ENCODE assay signal across 20 cellular contexts in the genomic region with DNA sequence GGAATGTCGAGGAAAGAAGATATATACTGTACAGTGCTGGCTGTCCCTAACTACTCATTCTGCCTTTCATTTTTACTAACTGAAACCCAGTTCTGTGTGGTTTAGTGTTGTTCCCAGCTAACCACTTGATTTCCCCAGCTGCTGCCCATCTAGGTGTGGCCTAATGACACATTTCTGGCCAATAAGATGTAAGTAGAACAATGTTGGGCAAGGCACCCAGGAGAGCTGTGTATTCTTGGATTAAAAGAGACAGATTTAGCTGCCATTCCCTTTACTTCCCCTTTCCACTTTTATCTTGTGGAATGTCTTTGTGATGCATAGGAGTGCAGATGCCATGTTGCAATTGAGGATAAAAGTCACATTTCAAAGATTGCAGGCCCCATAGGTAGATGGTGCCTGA. TPM values are rescaled to one million over a fixed set of nuclear protein-coding genes. Genes with fewer than 3 reads are reported as not detected.
DNase-seq lines count a peak whose midpoint lies in the region; ATAC-seq and FAIRE-seq lines count a peak whose summit lies in the region.
"Had no signal": no experiment of that assay in that cellular context is flagged by ENCODE, and none has a peak within 500 bp of the region (broad histone marks: within the 10 kb centered on the region; RNA-seq: fewer than 3 reads in every experiment).

No MANE protein-coding gene starts in this region.

- ATAC-seq in GM19023 (IDR thresholded peaks at IDR 0.05; ENCODE audit: unreplicated experiment), result peak; percentile 80
- peak; percentile 79 for ATAC-seq in HG02798 (IDR thresholded peaks at IDR 0.05; ENCODE audit: poor library complexity, unreplicated experiment)
- no peak for ATAC-seq in effector memory CD8-positive, alpha-beta T cell (replicated peaks)
- ATAC-seq: left lung had no signal

- peaks cover 21% of the 10 kb centered on the region for H3K4me1 ChIP-seq in HUES64 (ENCODE audit: insufficient read depth, low read length)
- peaks cover 11% of the 10 kb centered on the region; the same call in 1 of the 2 replicates for H3K4me1 ChIP-seq in iPS-20b (ENCODE audit: insufficient read depth, low read length)
- H3K4me1 ChIP-seq: left lung, SJSA1 had no signal

- no peaks in the 10 kb centered on the region for H3K36me3 Mint-ChIP-seq in effector memory CD8-positive, alpha-beta T cell (ENCODE audit: insufficient read depth)
- H3K36me3 Mint-ChIP-seq: IgD-negative memory B cell had no signal

- H3K9me3 ChIP-seq in HUES64 (ENCODE audit: insufficient read depth, low read depth, low read length), result no peaks in the 10 kb centered on the region
- no peaks in the 10 kb centered on the region for H3K9me3 ChIP-seq in iPS-20b (ENCODE audit: insufficient read depth, low read depth, low read length)
- H3K9me3 ChIP-seq: left lung, neutrophil, SJSA1 had no signal

- H3K9ac ChIP-seq in HUES64 (ENCODE audit: low read depth, low read length) (no peak overlapping the region), iPS-20b (ENCODE audit: low read depth, low read length) (no peak overlapping the region)

- H3K36me3 ChIP-seq in HUES64 (ENCODE audit: insufficient read depth, low read length), result no peaks in the 10 kb centered on the region
- H3K36me3 ChIP-seq in iPS-20b (ENCODE audit: insufficient read depth, low read depth, low read length), result no peaks in the 10 kb centered on the region
- H3K36me3 ChIP-seq: left lung, neutrophil, SJSA1 had no signal

- H3K9me3 Mint-ChIP-seq in effector memory CD8-positive, alpha-beta T cell, result peaks cover 0 to 9% of the 10 kb centered on the region in 2 donors

- FAIRE-seq in urothelium cell line (lab: Jason Lieb, UNC), result no peak
- FAIRE-seq: endothelial cell of umbilical vein, GM19239 had no signal

- WGBS in HUES64, result 100% methylated on average over 1 of the region's 1 CpG

- no peak overlapping the region for H3K4me3 ChIP-seq in HUES64 (ENCODE audit: low read length)
- H3K4me3 ChIP-seq in iPS-20b (ENCODE audit: low read length), result 0 out of 2 replicates have a peak overlapping the region, but pooled peaks have one; percentile 6
- H3K4me3 ChIP-seq: left lung, SJSA1 had no signal

- no peak overlapping the region for H3K4me3 Mint-ChIP-seq in effector memory CD8-positive, alpha-beta T cell
- H3K4me3 Mint-ChIP-seq: IgD-negative memory B cell had no signal

- no peaks in the 10 kb centered on the region for H3K27me3 ChIP-seq in HUES64 (ENCODE audit: insufficient read depth, low read length)
- H3K27me3 ChIP-seq in iPS-20b (ENCODE audit: insufficient read depth, low read length), result no peaks in the 10 kb centered on the region
- H3K27me3 ChIP-seq: left lung, neutrophil, SJSA1 had no signal

- H3K27ac ChIP-seq in HUES64 (ENCODE audit: low read depth, low read length), result peak overlapping the region; percentile 45; the same call in 1 of the 2 replicates
- H3K27ac ChIP-seq in iPS-20b (ENCODE audit: low read length), result no peak overlapping the region
- H3K27ac ChIP-seq: left lung, neutrophil, SJSA1 had no signal

- no peak overlapping the region for H3K27ac Mint-ChIP-seq in effector memory CD8-positive, alpha-beta T cell
- H3K27ac Mint-ChIP-seq: IgD-negative memory B cell had no signal

- DNase-seq in effector memory CD8-positive, alpha-beta T cell, result no peak
- DNase-seq in urothelium cell line (ENCODE audit: low spot score) (no peak), cerebellar cortex (ENCODE audit: low spot score) (no peak), NCI-H2107 treated with DMSO at 0.1 percent for 48 hours (lab: John Stamatoyannopoulos, UW; ENCODE audit: unreplicated experiment) (no peak)
- DNase-seq: activated naive CD4-positive, alpha-beta T cell treated with anti-CD3 and anti-CD28 coated beads, Interleukin-2, amount 50 U/mL, for 16 hours; AML-193; caudate nucleus; DMS 273 treated with DMSO at 0.1 percent for 48 hours; left lung; NCI-H1694; NCI-H82 had no signal

- H3K27me3 Mint-ChIP-seq in effector memory CD8-positive, alpha-beta T cell, result no peaks in the 10 kb centered on the region
- H3K27me3 Mint-ChIP-seq: IgD-negative memory B cell had no signal

- H3K4me1 Mint-ChIP-seq in effector memory CD8-positive, alpha-beta T cell (ENCODE audit: low read depth in 2 of 2), result no peaks in the 10 kb centered on the region
- H3K4me1 Mint-ChIP-seq: IgD-negative memory B cell had no signal

RNA-seq across cellular contexts. Expression of gene PCDH9, which starts 28.3 kb away (rescaled TPM):
- polyA plus RNA-seq in HUES64 (2013, experiment 1 of 2), result 0.65 TPM
- 0.76 TPM for polyA plus RNA-seq in HUES64 (2013, experiment 2 of 2)
